8 cellular contexts compared by ENCODE assay signal in the genomic region with DNA sequence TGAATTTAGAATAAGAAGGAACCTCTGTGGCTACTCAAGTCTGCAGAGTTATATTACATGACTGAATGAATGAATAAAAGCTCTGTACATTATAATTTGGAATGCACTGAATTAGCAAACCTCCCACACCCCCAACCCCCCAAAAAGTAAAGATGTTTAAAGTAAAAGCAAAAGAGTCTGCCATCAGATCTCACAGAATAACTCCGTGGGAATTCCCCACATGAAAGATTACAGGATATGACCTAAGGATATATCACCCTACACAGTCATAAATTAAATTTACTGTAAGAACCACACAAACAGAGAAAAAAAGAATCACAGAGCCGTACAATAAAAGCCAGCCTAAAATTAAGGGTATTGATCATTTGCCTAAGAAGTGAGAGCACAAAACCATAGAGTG.
DNase-seq lines count a peak whose midpoint lies in the region; ATAC-seq and TF ChIP-seq lines count a peak whose summit lies in the region.

No MANE protein-coding gene starts in this region.

- no peaks in the 10 kb centered on the region for H3K4me1 Mint-ChIP-seq in endodermal cell

- DNase-seq in GM12865 (ENCODE audit: low read depth) (peak; percentile 61), left kidney (ENCODE audit: low read depth, low spot score) (peak; percentile 78), NCI-H2227 (lab: John Stamatoyannopoulos, UW; ENCODE audit: unreplicated experiment) (no peak), CD1c-positive myeloid dendritic cell (ENCODE audit: extremely low spot score) (no peak), endodermal cell (no peak), cerebellar nuclear complex (lab: John Stamatoyannopoulos, UW) (no peak)
- peak; percentile 48 for DNase-seq in activated CD4-positive, alpha-beta T cell treated with anti-CD3 and anti-CD28 coated beads for 48 hours

- H3K36me3 Mint-ChIP-seq in endodermal cell (ENCODE audit: low read depth), result no peaks in the 10 kb centered on the region

- H3K27me3 ChIP-seq in endodermal cell (ENCODE audit: control insufficient read depth, insufficient read depth, low read length, poor library complexity, severe bottlenecking), result no peaks in the 10 kb centered on the region

- H3K4me3 Mint-ChIP-seq in endodermal cell, result no peak overlapping the region

- H3K27ac ChIP-seq in endodermal cell (ENCODE audit: low read depth, low read length), result no peak overlapping the region

- 96% methylated on average over 2 of the region's 2 CpGs; no CpG with 5 or more reads in 1 of the 2 experiments for WGBS in endodermal cell (ENCODE audit: insufficient coverage in 1 of 2, insufficient read length in 1 of 2), 2 experiments

- H3K4me3 ChIP-seq in GM12865 (ENCODE audit: low read depth, low read length), result no peak overlapping the region
- H3K4me3 ChIP-seq in endodermal cell (ENCODE audit: low read length), result no peak overlapping the region

- no peaks in the 10 kb centered on the region for H3K36me3 ChIP-seq in endodermal cell (ENCODE audit: control insufficient read depth, insufficient read depth, low read length)

- H3K27ac Mint-ChIP-seq in endodermal cell, result no peak overlapping the region

- TF ChIP-seq CTCF in GM12865 (IDR thresholded peaks at IDR 0.05; ENCODE audit: insufficient read depth, low read depth, low read length, missing control alignments) (no peak), endodermal cell (conservative IDR thresholded peaks at IDR 0.05) (no peak)

- H3K9ac ChIP-seq in endodermal cell (ENCODE audit: extremely low read depth, low read length, poor library complexity, severe bottlenecking), result no peak overlapping the region

- H3K4me1 ChIP-seq in endodermal cell (ENCODE audit: control insufficient read depth, insufficient read depth, low read length), result no peaks in the 10 kb centered on the region

- ATAC-seq in HG02759 (IDR thresholded peaks at IDR 0.05; ENCODE audit: unreplicated experiment), result peak; percentile 70

- no peaks in the 10 kb centered on the region for H3K9me3 Mint-ChIP-seq in endodermal cell

- no peaks in the 10 kb centered on the region for H3K9me3 ChIP-seq in endodermal cell (ENCODE audit: control insufficient read depth, low read length)

- no peaks in the 10 kb centered on the region for H3K27me3 Mint-ChIP-seq in endodermal cell (ENCODE audit: insufficient read depth)

Comparison
In these comparisons a context has a peak if more than half of its experiments do, and no peak if none do; other contexts are left out.
1. DNase-seq: peak in GM12865 (single experiment), activated CD4-positive, alpha-beta T cell treated with anti-CD3 and anti-CD28 coated beads for 48 hours (single experiment) and left kidney (single experiment); none in NCI-H2227 (single experiment), CD1c-positive myeloid dendritic cell (single experiment), endodermal cell (single experiment) and cerebellar nuclear complex (0 of 2).